1 cellular context compared by ENCODE assay signal in the genomic region with DNA sequence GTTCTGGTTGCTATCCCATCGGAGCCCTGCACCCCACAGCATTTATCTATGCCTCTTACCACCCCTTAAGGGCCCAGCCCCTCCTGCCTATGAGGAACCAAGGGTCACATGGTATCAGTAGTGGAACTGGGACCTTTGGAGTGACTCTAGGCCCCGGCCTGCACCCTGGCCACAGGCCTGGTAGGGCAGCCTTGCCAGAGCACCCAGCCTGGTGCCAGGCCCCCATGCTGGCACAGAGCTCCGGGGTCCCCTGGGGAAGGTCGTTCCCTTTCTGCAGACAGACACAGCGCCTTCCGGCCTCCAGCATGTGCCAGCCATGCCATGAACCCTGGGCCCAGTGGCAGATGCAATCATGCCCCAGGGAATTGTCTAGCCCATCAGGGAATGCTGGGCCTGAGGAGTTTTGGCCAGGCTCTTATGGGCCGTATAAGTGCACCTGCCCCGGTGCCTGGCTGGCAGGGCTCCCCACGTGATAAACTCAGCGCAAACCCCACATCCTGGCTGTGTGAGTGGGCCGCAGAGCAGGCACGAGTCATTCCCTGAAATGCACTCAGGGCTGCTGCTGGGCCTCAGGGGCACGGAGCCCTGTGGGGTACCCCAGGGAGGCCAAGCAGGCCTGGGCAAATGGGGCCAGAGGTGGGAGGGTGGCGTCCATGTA.
TF ChIP-seq lines count a peak whose summit lies in the region.

No MANE protein-coding gene starts in this region.

TF ChIP-seq in K562, 482 proteins besides CTCF, POLR2A, EP300 and RAD21:
- 0 out of 2 replicates have a peak, but pooled peaks have one; percentile 2 for TF ChIP-seq POLR2G (IDR thresholded peaks at IDR 0.05; ENCODE audit: low read depth, low read length)
- TF ChIP-seq MTA3 (IDR thresholded peaks at IDR 0.05; ENCODE audit: borderline replicate concordance), result no peak
